ENCODE assay signal across 34 cellular contexts in the genomic region with DNA sequence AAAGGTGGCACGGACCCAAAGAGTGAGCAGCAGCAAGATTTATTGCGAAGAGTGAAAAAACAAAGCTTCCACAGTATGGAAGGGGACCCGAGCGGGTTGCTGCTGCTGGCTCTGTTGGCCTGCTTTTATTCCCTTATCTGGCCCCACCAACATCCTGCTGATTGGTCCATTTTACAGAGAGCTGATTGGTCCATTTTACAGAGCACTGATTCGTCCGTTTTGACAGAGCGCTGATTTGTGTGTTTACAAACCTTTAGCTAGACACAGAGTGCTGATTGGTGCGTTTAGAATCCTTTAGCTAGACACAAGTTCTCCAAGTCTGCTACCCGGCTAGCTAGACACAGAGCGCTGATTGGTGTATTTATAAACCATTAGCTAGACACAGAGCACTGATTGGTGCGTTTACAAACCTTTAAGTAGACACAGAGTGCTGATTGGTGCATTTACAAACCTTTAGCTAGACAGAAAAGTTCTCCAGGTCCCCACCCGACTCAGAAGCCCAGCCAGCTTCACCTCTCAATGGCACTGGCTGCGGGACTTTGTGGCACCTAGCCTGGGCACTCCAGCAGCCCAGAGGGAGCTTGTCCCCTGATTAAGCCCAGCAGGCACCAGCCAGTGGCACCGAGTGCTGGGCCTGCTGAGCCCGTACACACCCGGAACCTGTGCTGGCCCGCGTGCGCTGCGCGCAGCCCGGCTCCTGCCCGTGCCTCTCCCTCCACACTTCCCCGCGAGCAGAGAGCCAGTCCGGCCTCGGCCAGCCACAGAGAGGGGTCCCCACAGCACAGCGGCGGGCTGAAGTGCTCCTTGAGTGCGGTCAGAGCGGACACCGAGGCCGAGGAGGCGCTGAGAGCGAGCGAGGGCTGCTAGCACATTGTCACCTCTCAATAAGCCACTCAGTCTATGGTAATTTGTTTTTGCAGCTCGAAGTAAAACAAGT. TPM values are rescaled to one million over a fixed set of nuclear protein-coding genes. Genes with fewer than 3 reads are reported as not detected.
DNase-seq lines count a peak whose midpoint lies in the region; ATAC-seq and TF ChIP-seq lines count a peak whose summit lies in the region.
"Had no signal": no experiment of that assay in that cellular context is flagged by ENCODE, and none has a peak within 500 bp of the region (broad histone marks: within the 10 kb centered on the region; RNA-seq: fewer than 3 reads in every experiment).

No MANE protein-coding gene starts in this region.

- H3K36me3 Mint-ChIP-seq in natural killer cell (no peaks in the 10 kb centered on the region), immature natural killer cell (no peaks in the 10 kb centered on the region)
- no peaks in the 10 kb centered on the region for H3K36me3 Mint-ChIP-seq in natural killer cell treated with Interleukin-12 subunit alpha and Interleukin-12 subunit beta and Interleukin-15 and Interleukin-18, amount 100 ng/mL, for 72 hours

- H3K36me3 ChIP-seq in RWPE2 (ENCODE audit: low read depth) = 0 out of 2 replicates have a peak, but pooled peaks cover 4% of the 10 kb centered on the region
- no peaks in the 10 kb centered on the region for H3K36me3 ChIP-seq in upper lobe of right lung
- H3K36me3 ChIP-seq in vagina = no peaks in the 10 kb centered on the region
- H3K36me3 ChIP-seq: BE2C had no signal

- H3K27ac Mint-ChIP-seq in natural killer cell (peak overlapping the region; percentile 52 to 87), immature natural killer cell (peak overlapping the region in 4 of 6 donors; percentile 65 to 90 (median 80))
- no peak overlapping the region for H3K27ac Mint-ChIP-seq in natural killer cell treated with Interleukin-12 subunit alpha and Interleukin-12 subunit beta and Interleukin-15 and Interleukin-18, amount 100 ng/mL, for 72 hours
- H3K27ac Mint-ChIP-seq: activated CD4-positive, alpha-beta T cell treated with anti-CD3 and anti-CD28 coated beads, Interleukin-2, amount 10 ng/mL, durations not matched to agents 24 days and 14 days had no signal

- H3K27ac ChIP-seq in RWPE2 (ENCODE audit: poor library complexity, severe bottlenecking) (peak overlapping the region; percentile 84), upper lobe of right lung (no peak overlapping the region), vagina (no peak overlapping the region)
- H3K27ac ChIP-seq: thoracic aorta had no signal

- no peak for ATAC-seq in natural killer cell
- ATAC-seq in natural killer cell treated with Interleukin-12 subunit alpha and Interleukin-12 subunit beta and Interleukin-15 and Interleukin-18, amount 100 ng/mL, for 72 hours = no peak
- no peak for ATAC-seq in RWPE2 (ENCODE audit: low read depth)
- peak; percentile 25 for ATAC-seq in upper lobe of right lung
- ATAC-seq: HCT116, left colon, right cardiac atrium had no signal

- no peaks in the 10 kb centered on the region for H3K9me3 Mint-ChIP-seq in natural killer cell
- H3K9me3 Mint-ChIP-seq in natural killer cell treated with Interleukin-12 subunit alpha and Interleukin-12 subunit beta and Interleukin-15 and Interleukin-18, amount 100 ng/mL, for 72 hours = no peaks in the 10 kb centered on the region
- H3K9me3 Mint-ChIP-seq in immature natural killer cell = no peaks in the 10 kb centered on the region
- H3K9me3 Mint-ChIP-seq: activated CD4-positive, alpha-beta T cell treated with anti-CD3 and anti-CD28 coated beads, Interleukin-2, amount 10 ng/mL, durations not matched to agents 24 days and 14 days; activated T-cell treated with anti-CD3 and anti-CD28 coated beads, Interleukin-2, amount 50 U/mL, for 4 hours; stimulated activated naive CD8-positive, alpha-beta T cell treated with anti-CD3 and anti-CD28 coated beads, Interleukin-15, Interleukin-2, amounts not matched to agents 100 ng/mL and 50 ng/mL, for 24 hours had no signal

- no peaks in the 10 kb centered on the region for H3K27me3 ChIP-seq in RWPE2 (ENCODE audit: insufficient read depth, poor library complexity, severe bottlenecking)
- no peaks in the 10 kb centered on the region for H3K27me3 ChIP-seq in upper lobe of right lung
- no peaks in the 10 kb centered on the region for H3K27me3 ChIP-seq in vagina
- H3K27me3 ChIP-seq: BE2C, spleen had no signal

- H3K9me3 ChIP-seq in RWPE2 (ENCODE audit: severe bottlenecking) (no peaks in the 10 kb centered on the region), upper lobe of right lung (no peaks in the 10 kb centered on the region), vagina (no peaks in the 10 kb centered on the region)
- H3K9me3 ChIP-seq: BE2C, spleen, thoracic aorta had no signal

- H3K4me3 ChIP-seq in RWPE2 (ENCODE audit: severe bottlenecking) (no peak overlapping the region), upper lobe of right lung (no peak overlapping the region), vagina (no peak overlapping the region)
- H3K4me3 ChIP-seq: spleen, thoracic aorta had no signal

- TF ChIP-seq CTCF in natural killer cell (IDR thresholded peaks at IDR 0.05) (no peak), RWPE2 (IDR thresholded peaks at IDR 0.05; ENCODE audit: poor library complexity, severe bottlenecking) (no peak), upper lobe of right lung (IDR thresholded peaks at IDR 0.05) (no peak), vagina (IDR thresholded peaks at IDR 0.05) (no peak)

- H3K4me1 ChIP-seq in RWPE2 (ENCODE audit: insufficient read depth, poor library complexity, severe bottlenecking) = peaks cover 17% of the 10 kb centered on the region
- H3K4me1 ChIP-seq in upper lobe of right lung = no peaks in the 10 kb centered on the region
- H3K4me1 ChIP-seq in vagina = no peaks in the 10 kb centered on the region

- intact Hi-C loops in natural killer cell (cut with micrococcal nuclease) (no loop called here), upper lobe of right lung (cut with DNase I) (no loop called here), vagina (cut with DNase I) (no loop called here)

- DNase-seq in natural killer cell (no peak), RWPE2 (ENCODE audit: low spot score) (no peak), immature natural killer cell (no peak), upper lobe of right lung (no peak), NCI-H446 treated with DMSO at 0.1 percent for 48 hours (lab: John Stamatoyannopoulos, UW) (no peak), vagina (ENCODE audit: extremely low spot score in 2 of 2) (no peak)
- DNase-seq in natural killer cell treated with Interleukin-12 subunit alpha and Interleukin-12 subunit beta and Interleukin-15 and Interleukin-18, amount 100 ng/mL, for 72 hours (ENCODE audit: low spot score) = no peak
- no peak for DNase-seq in activated CD4-positive, alpha-beta T cell treated with anti-CD3 and anti-CD28 coated beads, Interleukin-2, amount 50 U/mL, for 1 hour
- DNase-seq: activated CD4-positive, alpha-beta T cell treated with anti-CD3 and anti-CD28 coated beads, Interleukin-2, amount 10 ng/mL, durations not matched to agents 24 days and 14 days; activated naive CD4-positive, alpha-beta T cell; activated T-cell treated with anti-CD3 and anti-CD28 coated beads, Interleukin-2, amount 50 U/mL, for 4 hours; BE2C; Calu3; DMS79; effector CD4-positive, alpha-beta T cell; GDM1; hypothalamus; Karpas-422; left colon; NCI-H1417; NCI-H2029 treated with DMSO at 0.1 percent for 48 hours; NCI-H69; right cardiac atrium; spleen; stimulated activated CD4-positive, alpha-beta T cell treated with anti-CD3 and anti-CD28 coated beads, Interleukin-2, amount 100 ng/mL, for 24 hours; SW 1271 had no signal

- no peak for TF ChIP-seq POLR2A in vagina (IDR thresholded peaks at IDR 0.05)

- H3K27me3 Mint-ChIP-seq in natural killer cell (ENCODE audit: low read depth in 2 of 2) (no peaks in the 10 kb centered on the region), immature natural killer cell (ENCODE audit: low read depth in 3 of 3) (peaks cover 0 to 4% (median 1%) of the 10 kb centered on the region in 3 donors)
- no peaks in the 10 kb centered on the region for H3K27me3 Mint-ChIP-seq in natural killer cell treated with Interleukin-12 subunit alpha and Interleukin-12 subunit beta and Interleukin-15 and Interleukin-18, amount 100 ng/mL, for 72 hours
- H3K27me3 Mint-ChIP-seq: activated CD4-positive, alpha-beta T cell treated with anti-CD3 and anti-CD28 coated beads, Interleukin-2, amount 10 ng/mL, durations not matched to agents 24 days and 14 days; stimulated activated naive CD8-positive, alpha-beta T cell treated with anti-CD3 and anti-CD28 coated beads, Interleukin-15, Interleukin-2, amounts not matched to agents 100 ng/mL and 50 ng/mL, for 24 hours had no signal

- H3K4me1 Mint-ChIP-seq in natural killer cell = peaks cover 14 to 15% of the 10 kb centered on the region in 2 donors
- peaks cover 21 to 25% of the 10 kb centered on the region in 2 donors for H3K4me1 Mint-ChIP-seq in natural killer cell treated with Interleukin-12 subunit alpha and Interleukin-12 subunit beta and Interleukin-15 and Interleukin-18, amount 100 ng/mL, for 72 hours (ENCODE audit: low read depth in 2 of 2)
- peaks cover 26 to 27% of the 10 kb centered on the region in 2 donors for H3K4me1 Mint-ChIP-seq in immature natural killer cell

- H3K4me3 Mint-ChIP-seq in natural killer cell (no peak overlapping the region), immature natural killer cell (no peak overlapping the region)
- H3K4me3 Mint-ChIP-seq in natural killer cell treated with Interleukin-12 subunit alpha and Interleukin-12 subunit beta and Interleukin-15 and Interleukin-18, amount 100 ng/mL, for 72 hours = no peak overlapping the region
- H3K4me3 Mint-ChIP-seq: activated CD4-positive, alpha-beta T cell treated with anti-CD3 and anti-CD28 coated beads, Interleukin-2, amount 10 ng/mL, durations not matched to agents 24 days and 14 days; activated T-cell treated with anti-CD3 and anti-CD28 coated beads, Interleukin-2, amount 50 U/mL, for 4 hours; stimulated activated naive CD8-positive, alpha-beta T cell treated with anti-CD3 and anti-CD28 coated beads, Interleukin-15, Interleukin-2, amounts not matched to agents 100 ng/mL and 50 ng/mL, for 24 hours had no signal

RNA-seq across cellular contexts. Expression of gene IGSF6, which starts 15.1 kb away (rescaled TPM):
- total RNA-seq in natural killer cell (1 to 10 TPM; 2.2 to 4.4 (median 2.6) TPM), upper lobe of right lung (88.4 TPM), vagina (0.74 TPM)
- total RNA-seq in natural killer cell treated with Interleukin-12 subunit alpha and Interleukin-12 subunit beta and Interleukin-15 and Interleukin-18, amount 100 ng/mL, for 72 hours = not detected
- polyA plus RNA-seq in immature natural killer cell = 1 to 10 TPM; 1.2 to 5.3 (median 5.2) TPM
- total RNA-seq: A673; activated CD4-positive, alpha-beta T cell treated with anti-CD3 and anti-CD28 coated beads, Interleukin-2, amount 10 ng/mL, durations not matched to agents 24 days and 14 days; activated T-cell treated with anti-CD3 and anti-CD28 coated beads, Interleukin-2, amount 50 U/mL, for 4 hours; Calu3; epithelial cell of proximal tubule; glomerular endothelial cell; lung microvascular endothelial cell had no signal

RNA-seq across cellular contexts. Expression of gene OTOA, which starts 26.5 kb away (rescaled TPM):
- total RNA-seq in natural killer cell (under 1 TPM in 1 of 3 donors, not detected in 2; 0.14 TPM), upper lobe of right lung (0.90 TPM), vagina (not detected)
- total RNA-seq in natural killer cell treated with Interleukin-12 subunit alpha and Interleukin-12 subunit beta and Interleukin-15 and Interleukin-18, amount 100 ng/mL, for 72 hours = under 1 TPM; 0.25 to 0.33 TPM
- polyA plus RNA-seq in immature natural killer cell = not detected
- total RNA-seq: activated CD4-positive, alpha-beta T cell treated with anti-CD3 and anti-CD28 coated beads, Interleukin-2, amount 10 ng/mL, durations not matched to agents 24 days and 14 days; activated T-cell treated with anti-CD3 and anti-CD28 coated beads, Interleukin-2, amount 50 U/mL, for 4 hours; bronchial epithelial cell; epithelial cell of proximal tubule; right cardiac atrium had no signal

RNA-seq across cellular contexts. Expression of gene METTL9, which starts 37.9 kb away (rescaled TPM):
- total RNA-seq in natural killer cell = 100 to 1,000 TPM in 1 of 3 donors, 10 to 100 TPM in 2; 73.1 to 110 (median 85.1) TPM
- total RNA-seq in natural killer cell treated with Interleukin-12 subunit alpha and Interleukin-12 subunit beta and Interleukin-15 and Interleukin-18, amount 100 ng/mL, for 72 hours = 100 to 1,000 TPM; 104 to 114 TPM
- polyA plus RNA-seq in immature natural killer cell = 100 to 1,000 TPM; 113 to 149 (median 147) TPM
- 84.0 TPM for total RNA-seq in upper lobe of right lung
- total RNA-seq in vagina = 97.7 TPM

Comparison
In these comparisons a context has a peak if more than half of its experiments do, and no peak if none do; other contexts are left out.
1. H3K27ac Mint-ChIP-seq: peak in natural killer cell (2 of 2) and immature natural killer cell (4 of 6); none in natural killer cell treated with Interleukin-12 subunit alpha and Interleukin-12 subunit beta and Interleukin-15 and Interleukin-18, amount 100 ng/mL, for 72 hours (0 of 2).
2. RNA of gene IGSF6, which starts 15.1 kb away (total RNA-seq): 88.4 TPM in upper lobe of right lung (single experiment); 2.2 to 4.4 TPM in natural killer cell, 0.74 TPM in vagina (single experiment) and not detected in natural killer cell treated with Interleukin-12 subunit alpha and Interleukin-12 subunit beta and Interleukin-15 and Interleukin-18, amount 100 ng/mL, for 72 hours; every median in the first group is over 10 times any median in the second.